In the genomic region with DNA sequence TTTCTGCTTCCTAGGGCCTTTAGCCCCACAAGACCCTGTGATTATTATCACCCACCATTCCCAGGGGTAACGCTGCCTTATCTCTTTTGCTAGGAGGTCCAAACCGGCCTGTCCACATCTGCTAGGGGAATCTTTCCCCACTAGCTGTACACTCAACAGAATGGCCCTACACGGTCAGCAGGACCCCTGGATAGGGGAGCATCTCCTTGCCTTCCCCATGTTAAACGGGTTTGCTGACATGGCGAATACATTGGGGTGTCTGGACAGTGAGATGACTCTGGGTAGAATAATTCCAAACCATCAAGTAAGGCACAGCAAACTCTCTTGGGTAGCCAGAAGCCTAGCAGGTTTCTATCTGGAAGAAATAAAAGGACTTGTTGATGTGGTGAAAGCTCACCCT, we compare ENCODE assay signal across 8 cellular contexts. TPM values are rescaled to one million over a fixed set of nuclear protein-coding genes. Genes with fewer than 3 reads are reported as not detected.
DNase-seq lines count a peak whose midpoint lies in the region; ATAC-seq and TF ChIP-seq lines count a peak whose summit lies in the region.

No MANE protein-coding gene starts in this region.

- CTCF ChIA-PET in RWPE1 (lab: Yijun Ruan, JAX): interaction anchor here (0.7 kb wide), 1 partner anchor 12 kb away, joined by 3 read pairs; no protein-coding TSS in a partner anchor

- H3K4me1 ChIP-seq in esophagus squamous epithelium (peaks cover 8 to 17% (median 13%) of the 10 kb centered on the region in 3 donors), gastrocnemius medialis (peaks cover 7% of the 10 kb centered on the region in 2 donors)

- DNase-seq in RWPE1 (ENCODE audit: low spot score) (no peak), esophagus squamous epithelium (lab: John Stamatoyannopoulos, UW) (no peak), gastrocnemius medialis (no peak), NCI-H526 treated with DMSO at 0.1 percent for 48 hours (lab: John Stamatoyannopoulos, UW) (no peak), ecto neural progenitor cell (ENCODE audit: low spot score) (no peak), middle frontal gyrus (ENCODE audit: extremely low spot score, low spot score) (no peak)

- POLR2A ChIA-PET in RWPE1 (lab: Yijun Ruan, JAX; ENCODE audit: low non-redundant PET): interaction anchor here (0.8 kb wide), 1 partner anchor 45 kb away, joined by 3 read pairs; no protein-coding TSS in a partner anchor

- no peak for TF ChIP-seq POLR2A in esophagus squamous epithelium (IDR thresholded peaks at IDR 0.05)
- no peak for TF ChIP-seq POLR2A in gastrocnemius medialis (IDR thresholded peaks at IDR 0.05)

- WGBS in esophagus squamous epithelium, 2 donors: 34 to 40% methylated on average over 3 of the region's 5 CpGs

- ATAC-seq in gastrocnemius medialis: no peak
- no peak for ATAC-seq in GM21576 (IDR thresholded peaks at IDR 0.05; ENCODE audit: unreplicated experiment)

- peak overlapping the region; percentile 98 for H3K4me3 ChIP-seq in GM12875 (ENCODE audit: low read depth, low read length)
- peak overlapping the region; percentile 61 to 87 (median 66) for H3K4me3 ChIP-seq in esophagus squamous epithelium
- peak overlapping the region; percentile 64 to 86 (median 68) for H3K4me3 ChIP-seq in gastrocnemius medialis

- H3K36me3 ChIP-seq in esophagus squamous epithelium (no peaks in the 10 kb centered on the region), gastrocnemius medialis (no peaks in the 10 kb centered on the region)

- H3K9me3 ChIP-seq in esophagus squamous epithelium (no peaks in the 10 kb centered on the region), gastrocnemius medialis (no peaks in the 10 kb centered on the region)

- intact Hi-C loops in esophagus squamous epithelium (cut with DNase I) (no loop called here), gastrocnemius medialis (cut with DNase I; ENCODE audit: low total_unique reads) (no loop called here)

- TF ChIP-seq CTCF in GM12875 (IDR thresholded peaks at IDR 0.05; ENCODE audit: borderline replicate concordance, insufficient read depth, low read depth, low read length) (no peak), RWPE1 (conservative IDR thresholded peaks at IDR 0.05; ENCODE audit: low read depth) (no peak), esophagus squamous epithelium (IDR thresholded peaks at IDR 0.05) (no peak), gastrocnemius medialis (IDR thresholded peaks at IDR 0.05 in 4 of 5, conservative IDR thresholded peaks at IDR 0.05 in 1 of 5) (no peak)

- in situ Hi-C loops in gastrocnemius medialis (cut with MboI; ENCODE audit: low sequenced_read_pairs in 4 of 4): no loop called here

- no peaks in the 10 kb centered on the region for H3K27me3 ChIP-seq in esophagus squamous epithelium
- H3K27me3 ChIP-seq in gastrocnemius medialis: no peaks in the 10 kb centered on the region

- peak overlapping the region; percentile 70 for H3K27ac ChIP-seq in RWPE1
- H3K27ac ChIP-seq in esophagus squamous epithelium: peak overlapping the region in 2 of 4 donors; percentile 71 to 86
- no peak overlapping the region for H3K27ac ChIP-seq in gastrocnemius medialis

RNA-seq across cellular contexts. Expression of gene TRAIP, which starts 0.7 kb away (rescaled TPM):
- 10 to 100 TPM in 1 of 4 donors, 1 to 10 TPM in 3; 2.3 to 10.1 (median 4.1) TPM for total RNA-seq in esophagus squamous epithelium
- total RNA-seq in gastrocnemius medialis: 1 to 10 TPM in 3 of 4 donors, under 1 TPM in 1; 0.36 to 4.2 (median 1.1) TPM

RNA-seq across cellular contexts. Expression of gene CAMKV, which starts 14.0 kb away (rescaled TPM):
- total RNA-seq in esophagus squamous epithelium (under 1 TPM in 1 of 4 donors, not detected in 3; 0.19 TPM), gastrocnemius medialis (not detected)

RNA-seq across cellular contexts. Expression of gene UBA7, which starts 41.9 kb away (rescaled TPM):
- total RNA-seq in esophagus squamous epithelium: 10 to 100 TPM in 3 of 4 donors, 1 to 10 TPM in 1; 8.1 to 43.3 (median 33.8) TPM
- 10 to 100 TPM in 1 of 4 donors, 1 to 10 TPM in 3; 3.5 to 16.1 (median 5.1) TPM for total RNA-seq in gastrocnemius medialis

RNA-seq across cellular contexts. Expression of gene MST1R, which starts 48.0 kb away (rescaled TPM):
- 10 to 100 TPM in 3 of 4 donors, 1 to 10 TPM in 1; 5.4 to 26.5 (median 14.5) TPM for total RNA-seq in esophagus squamous epithelium
- under 1 TPM in 3 of 4 donors, not detected in 1; 0.40 to 0.81 (median 0.51) TPM for total RNA-seq in gastrocnemius medialis

RNA-seq across cellular contexts. Expression of gene INKA1, which starts 52.6 kb away (rescaled TPM):
- total RNA-seq in esophagus squamous epithelium (10 to 100 TPM; 15.2 to 23.3 (median 19.9) TPM), gastrocnemius medialis (10 to 100 TPM in 1 of 4 donors, 1 to 10 TPM in 2, not detected in 1; 1.1 to 10.9 (median 5.2) TPM)
